34 cellular contexts compared by ENCODE assay signal in genomic region chr17:45958994-45959665, GRCh38. TPM values are rescaled to one million over a fixed set of nuclear protein-coding genes. Genes with fewer than 3 reads are reported as not detected.
"Had no signal": no experiment of that assay in that cellular context is flagged by ENCODE, and none has a peak within 500 bp of the region (broad histone marks: within the 10 kb centered on the region; RNA-seq: fewer than 3 reads in every experiment).

No MANE protein-coding gene starts in this region.

- H2AFZ ChIP-seq: neural progenitor cell, parathyroid adenoma had no signal

- H3K9me3 ChIP-seq: heart right ventricle, left lung, prostate gland, right atrium auricular region, stomach, testis, tibial artery had no signal

- H3K4me2 ChIP-seq: neural progenitor cell, smooth muscle cell had no signal

- H3K27ac ChIP-seq: coronary artery, heart right ventricle, left lung, neural progenitor cell, parathyroid adenoma, prostate gland, right atrium auricular region, stomach, testis, tibial artery had no signal

- H3K4me3 ChIP-seq: coronary artery, heart right ventricle, left lung, neural progenitor cell, prostate gland, right atrium auricular region, smooth muscle cell, stomach, testis, tibial artery had no signal

- H3K27me3 ChIP-seq: heart right ventricle, left lung, neural progenitor cell, right atrium auricular region, testis had no signal

- H3K4me1 ChIP-seq: heart right ventricle, left lung, neural progenitor cell, parathyroid adenoma, prostate gland, right atrium auricular region, stomach, testis, tibial artery had no signal

- H3K36me3 ChIP-seq: heart right ventricle, left lung, neural progenitor cell, prostate gland, right atrium auricular region, stomach, tibial artery had no signal

- DNase-seq: effector memory CD8-positive, alpha-beta T cell; foreskin melanocyte; glutamatergic neuron; heart right ventricle; hippocampal formation; left cardiac atrium; mesendoderm; midbrain; naive thymus-derived CD4-positive, alpha-beta T cell; stimulated activated CD4-positive, alpha-beta T cell treated with anti-CD3 and anti-CD28 coated beads, Interleukin-12 subunit alpha, Interleukin-12 subunit beta, amount 100 ng/mL, for 4 hours; stimulated activated CD4-positive, alpha-beta T cell treated with anti-CD3 and anti-CD28 coated beads, Interleukin-1b, Interleukin-23, amount 100 ng/mL, for 48 hours; stimulated activated CD4-positive, alpha-beta T cell treated with anti-CD3 and anti-CD28 coated beads, Interleukin-4, amount 100 ng/mL, for 1 hour; stimulated activated CD8-positive, alpha-beta memory T cell treated with anti-CD3 and anti-CD28 coated beads, Interleukin-4, amount 100 ng/mL, for 48 hours; stimulated activated naive CD4-positive, alpha-beta T cell treated with Interleukin-2 at 50 U/mL for 16 hours; stomach; testis; tibial artery had no signal

RNA-seq across cellular contexts. Expression of gene STH, which starts 39.9 kb away (rescaled TPM):
- total RNA-seq: dermis microvascular lymphatic vessel endothelial cell; fibroblast of lung; heart right ventricle; kidney epithelial cell; left cardiac atrium; left lung; lower leg skin; lung microvascular endothelial cell; mucosa of gallbladder; naive thymus-derived CD4-positive, alpha-beta T cell; osteoblast; prostate gland; right atrium auricular region; sciatic nerve; smooth muscle cell; stomach; subcutaneous adipose tissue; urinary bladder had no signal
